1 cellular context compared by ENCODE assay signal in genomic region chr12:120181991-120182631, GRCh38.
TF ChIP-seq lines count a peak whose summit lies in the region.

No MANE protein-coding gene starts in this region.

TF ChIP-seq in GM23338, 12 proteins besides CTCF, POLR2A, EP300 and RAD21 (continued from another document):
- no peak for TF ChIP-seq REST (IDR thresholded peaks at IDR 0.05; ENCODE audit: unreplicated experiment)
- TF ChIP-seq STAT1 (IDR thresholded peaks at IDR 0.05; ENCODE audit: unreplicated experiment) = no peak
- TF ChIP-seq JUNB (IDR thresholded peaks at IDR 0.05; ENCODE audit: unreplicated experiment) = no peak
- TF ChIP-seq ZNF114 (CRISPR knock-in tag; IDR thresholded peaks at IDR 0.05) = no peak
- TF ChIP-seq EZH2phosphoT487 (IDR thresholded peaks at IDR 0.05; ENCODE audit: unreplicated experiment) = no peak
- no peak for TF ChIP-seq NANOG (IDR thresholded peaks at IDR 0.05; ENCODE audit: borderline replicate concordance)
